23 cellular contexts compared by ENCODE assay signal in the genomic region with DNA sequence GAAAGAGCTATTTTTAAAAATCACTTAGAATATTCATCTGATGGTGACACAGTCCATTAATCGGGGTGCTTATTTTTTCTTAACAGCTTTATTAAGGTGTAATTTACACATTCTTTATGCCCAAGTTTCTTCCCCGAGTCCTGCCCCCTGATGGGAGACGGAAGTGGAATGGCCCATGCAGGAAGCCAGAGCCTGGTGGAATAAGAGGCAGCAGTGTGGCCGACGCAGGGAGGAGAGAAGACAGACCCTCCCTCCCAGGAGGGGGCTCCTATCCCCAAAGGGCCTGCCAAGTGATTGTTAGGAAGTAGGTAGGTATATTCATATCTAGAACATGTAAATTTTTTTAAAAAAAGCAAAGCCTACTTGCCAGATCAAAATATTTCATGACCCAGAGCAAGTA.
DNase-seq lines count a peak whose midpoint lies in the region; ATAC-seq and TF ChIP-seq lines count a peak whose summit lies in the region.
"Had no signal": no experiment of that assay in that cellular context is flagged by ENCODE, and none has a peak within 500 bp of the region (broad histone marks: within the 10 kb centered on the region; RNA-seq: fewer than 3 reads in every experiment).

No MANE protein-coding gene starts in this region.

- ATAC-seq in heart left ventricle = peak in 3 of 4 donors; percentile 34 to 54 (median 44)
- ATAC-seq in naive thymus-derived CD4-positive, alpha-beta T cell = no peak
- ATAC-seq in HG03097 (IDR thresholded peaks at IDR 0.05; ENCODE audit: low FRiP score, unreplicated experiment) = no peak
- ATAC-seq: activated CD4-positive, alpha-beta T cell treated with anti-CD3 and anti-CD28 coated beads for 36 hours; activated naive CD4-positive, alpha-beta T cell treated with anti-CD3 and anti-CD28 coated beads, Interleukin-2, amount 50 U/mL, for 72 hours; natural killer cell; pancreas; stimulated activated naive B cell treated with anti-CD40 and anti-IgM and Interleukin-4, amounts not matched to agents 10 μg/mL and 1 μg/mL and 100 μg/mL, for 72 hours had no signal

- peak overlapping the region in 1 of 12 donors; percentile 10 for H3K4me3 ChIP-seq in heart left ventricle
- peak overlapping the region; percentile 46 for H3K4me3 ChIP-seq in coronary artery
- no peak overlapping the region for H3K4me3 ChIP-seq in mesendoderm (ENCODE audit: low read length)
- no peak overlapping the region for H3K4me3 ChIP-seq in osteoblast (ENCODE audit: insufficient read depth, low read length)
- no peak overlapping the region for H3K4me3 ChIP-seq in naive thymus-derived CD4-positive, alpha-beta T cell (ENCODE audit: low read length)
- H3K4me3 ChIP-seq: breast epithelium, GM23248, pancreas, transverse colon had no signal

- H2BK5ac ChIP-seq in mesendoderm (ENCODE audit: low read length) = no peak overlapping the region

- H3K4me3 Mint-ChIP-seq in naive thymus-derived CD4-positive, alpha-beta T cell = no peak overlapping the region
- H3K4me3 Mint-ChIP-seq: activated CD4-positive, alpha-beta T cell treated with anti-CD3 and anti-CD28 coated beads for 36 hours; natural killer cell had no signal

- no peak for TF ChIP-seq POLR2A in heart left ventricle (IDR thresholded peaks at IDR 0.05)

- H3K9me3 Mint-ChIP-seq in naive thymus-derived CD4-positive, alpha-beta T cell = no peaks in the 10 kb centered on the region
- H3K9me3 Mint-ChIP-seq: natural killer cell had no signal

- H3K36me3 Mint-ChIP-seq in naive thymus-derived CD4-positive, alpha-beta T cell = peaks cover 2 to 21% (median 6%) of the 10 kb centered on the region in 5 donors
- H3K36me3 Mint-ChIP-seq: natural killer cell had no signal

- CTCF ChIA-PET in naive thymus-derived CD4-positive, alpha-beta T cell (lab: Charles Lee) = no interaction called here

- H2BK120ac ChIP-seq in mesendoderm (ENCODE audit: low read depth, low read length) = no peak overlapping the region

- WGBS in heart left ventricle, 4 donors = 35 to 44% (median 38%) methylated on average over 5 of the region's 5 CpGs
- no CpG with 5 or more reads among the region's 5 CpGs for whole genome bisulfite sequencing in mesendoderm (ENCODE audit: extremely low coverage, insufficient coverage, low lambda C conversion rate)

- H3K27ac ChIP-seq in heart left ventricle (peak overlapping the region in 7 of 12 donors; percentile 18 to 52 (median 33)), coronary artery (peak overlapping the region; percentile 45 to 55), mesendoderm (ENCODE audit: low read depth, low read length) (no peak overlapping the region), osteoblast (ENCODE audit: low read depth, low read length) (no peak overlapping the region)
- no peak overlapping the region for H3K27ac ChIP-seq in naive thymus-derived CD4-positive, alpha-beta T cell (ENCODE audit: low read depth, low read length)
- H3K27ac ChIP-seq: breast epithelium, C4-2B, GM23248, pancreas, transverse colon had no signal

- no peaks in the 10 kb centered on the region for H3K27me3 ChIP-seq in heart left ventricle
- H3K27me3 ChIP-seq in mesendoderm (ENCODE audit: insufficient read depth, low read length, poor library complexity) = no peaks in the 10 kb centered on the region
- no peaks in the 10 kb centered on the region for H3K27me3 ChIP-seq in osteoblast (ENCODE audit: insufficient read depth, low read length)
- H3K27me3 ChIP-seq in naive thymus-derived CD4-positive, alpha-beta T cell (ENCODE audit: control insufficient read depth in 2 of 2, insufficient read depth in 2 of 2, low read length in 2 of 2) = no peaks in the 10 kb centered on the region
- H3K27me3 ChIP-seq: breast epithelium, pancreas, transverse colon had no signal

- TF ChIP-seq CTCF in heart left ventricle (IDR thresholded peaks at IDR 0.05) (no peak), coronary artery (IDR thresholded peaks at IDR 0.05) (no peak), osteoblast (IDR thresholded peaks at IDR 0.05; ENCODE audit: extremely low read depth, low read depth, low read length) (no peak)

- H3K27ac Mint-ChIP-seq in naive thymus-derived CD4-positive, alpha-beta T cell = no peak overlapping the region
- H3K27ac Mint-ChIP-seq: activated CD4-positive, alpha-beta T cell treated with anti-CD3 and anti-CD28 coated beads for 36 hours; stimulated activated naive B cell treated with anti-CD40 and anti-IgM and Interleukin-4, amounts not matched to agents 10 μg/mL and 1 μg/mL and 100 μg/mL, for 72 hours had no signal

- H2BK15ac ChIP-seq in mesendoderm (replicated peaks; ENCODE audit: low read depth) = no peak overlapping the region

- H3K4me2 ChIP-seq in mesendoderm (ENCODE audit: low read length) (no peak overlapping the region), osteoblast (ENCODE audit: insufficient read depth, low read length) (no peak overlapping the region)

- H3K9me3 ChIP-seq in heart left ventricle = no peaks in the 10 kb centered on the region
- no peaks in the 10 kb centered on the region for H3K9me3 ChIP-seq in osteoblast (ENCODE audit: low read depth, low read length)
- H3K9me3 ChIP-seq in naive thymus-derived CD4-positive, alpha-beta T cell (ENCODE audit: control insufficient read depth in 2 of 3, low read length in 3 of 3) = no peaks in the 10 kb centered on the region
- H3K9me3 ChIP-seq: breast epithelium, pancreas, transverse colon had no signal

- H3K56ac ChIP-seq in mesendoderm (ENCODE audit: low read length) = no peak overlapping the region

- H2AFZ ChIP-seq in osteoblast (ENCODE audit: low read length) = no peak overlapping the region
- H2AFZ ChIP-seq: GM23248 had no signal

- no peak overlapping the region for H4K8ac ChIP-seq in mesendoderm (ENCODE audit: low read depth, low read length)

- H3K4ac ChIP-seq in mesendoderm (ENCODE audit: low read depth, low read length) = no peak overlapping the region

- H3K9ac ChIP-seq in mesendoderm (ENCODE audit: low read length) = no peak overlapping the region
- H3K9ac ChIP-seq: GM23248 had no signal

- no peak overlapping the region for H3K23ac ChIP-seq in mesendoderm (ENCODE audit: low read length)

- H3K79me1 ChIP-seq in mesendoderm (ENCODE audit: low read length) = peaks cover 13% of the 10 kb centered on the region

- POLR2A ChIA-PET in naive thymus-derived CD4-positive, alpha-beta T cell (lab: Charles Lee) = no interaction called here

- no peaks in the 10 kb centered on the region for H3K27me3 Mint-ChIP-seq in naive thymus-derived CD4-positive, alpha-beta T cell
- H3K27me3 Mint-ChIP-seq: activated CD4-positive, alpha-beta T cell treated with anti-CD3 and anti-CD28 coated beads for 36 hours; stimulated activated naive B cell treated with anti-CD40 and anti-IgM and Interleukin-4, amounts not matched to agents 10 μg/mL and 1 μg/mL and 100 μg/mL, for 72 hours had no signal

- H3K18ac ChIP-seq in mesendoderm (ENCODE audit: low read length) = peak overlapping the region; percentile 63

- DNase-seq in heart left ventricle (no peak), cardiac septum (ENCODE audit: low spot score) (no peak), coronary artery (ENCODE audit: low spot score) (peak; percentile 45), mesendoderm (peak; percentile 55), osteoblast (ENCODE audit: insufficient read length, low spot score, missing footprints) (no peak), SHP77 treated with DMSO at 0.1 percent for 48 hours (lab: John Stamatoyannopoulos, UW) (no peak)
- no peak for DNase-seq in naive thymus-derived CD4-positive, alpha-beta T cell
- DNase-seq: activated CD4-positive, alpha-beta T cell treated with anti-CD3 and anti-CD28 coated beads for 36 hours; DMS 273 treated with DMSO at 0.1 percent for 48 hours; GDM1; natural killer cell; NCI-H1417 treated with DMSO at 0.1 percent for 48 hours; NCI-H510A treated with DMSO at 0.1 percent for 48 hours; pancreas; RPMI8226; stimulated activated naive B cell treated with anti-CD40 and anti-IgM and Interleukin-4, amounts not matched to agents 10 μg/mL and 1 μg/mL and 100 μg/mL, for 72 hours; SW 1271; transverse colon had no signal

- peaks cover 42 to 88% (median 78%) of the 10 kb centered on the region in 7 donors for H3K4me1 Mint-ChIP-seq in naive thymus-derived CD4-positive, alpha-beta T cell

- intact Hi-C loops in heart left ventricle (cut with DNase I) (loop anchor here in 2 of 10 donors (5.0 to 10.0 kb wide), 2 partner anchors 162 to 174 kb away; partner anchors contain the start of gene FOXN3 (in 1 of the 2)), cardiac septum (cut with DNase I) (no loop called here)
- intact Hi-C loops in naive thymus-derived CD4-positive, alpha-beta T cell (cut with micrococcal nuclease) = loop anchor here in 1 of 2 donors (5.0 kb wide), 1 partner anchor 174 kb away; the partner anchor contains the start of gene FOXN3

- H3K36me3 ChIP-seq in heart left ventricle = peaks cover 0 to 5% (median 0%) of the 10 kb centered on the region in 9 donors
- no peaks in the 10 kb centered on the region for H3K36me3 ChIP-seq in mesendoderm (ENCODE audit: control insufficient read depth, insufficient read depth, low read length)
- no peaks in the 10 kb centered on the region for H3K36me3 ChIP-seq in osteoblast (ENCODE audit: insufficient read depth, low read length)
- H3K36me3 ChIP-seq in naive thymus-derived CD4-positive, alpha-beta T cell (ENCODE audit: control insufficient read depth in 2 of 3, insufficient read depth in 3 of 3, low read length in 3 of 3) = no peaks in the 10 kb centered on the region
- H3K36me3 ChIP-seq: breast epithelium, pancreas, transverse colon had no signal

- no peaks in the 10 kb centered on the region for H4K20me1 ChIP-seq in osteoblast (ENCODE audit: insufficient read depth, low read length)

- H3K4me1 ChIP-seq in heart left ventricle (peaks cover 8 to 51% (median 31%) of the 10 kb centered on the region in 12 donors), mesendoderm (ENCODE audit: control insufficient read depth, low read depth, low read length) (peaks cover 17% of the 10 kb centered on the region), osteoblast (ENCODE audit: insufficient read depth, low read length) (no peaks in the 10 kb centered on the region)
- H3K4me1 ChIP-seq in naive thymus-derived CD4-positive, alpha-beta T cell (ENCODE audit: control insufficient read depth in 2 of 2, insufficient read depth in 2 of 2, low read length in 2 of 2) = peaks cover 0 to 5% of the 10 kb centered on the region in 2 donors
- H3K4me1 ChIP-seq: breast epithelium, pancreas had no signal

- H3K79me2 ChIP-seq in mesendoderm (ENCODE audit: control insufficient read depth, insufficient read depth, low read length) = peaks cover 13% of the 10 kb centered on the region
- H3K79me2 ChIP-seq in osteoblast (ENCODE audit: insufficient read depth, low read length) = no peaks in the 10 kb centered on the region

- no peak overlapping the region for H4K5ac ChIP-seq in mesendoderm (ENCODE audit: low read length)

- no peak overlapping the region for H2AK5ac ChIP-seq in mesendoderm (ENCODE audit: low read length)

Comparison
In these comparisons a context has a peak if more than half of its experiments do, and no peak if none do; other contexts are left out.
1. ATAC-seq: peak in heart left ventricle (3 of 4); none in naive thymus-derived CD4-positive, alpha-beta T cell (single experiment) and HG03097 (single experiment).
2. DNase-seq: peak in coronary artery (single experiment) and mesendoderm (single experiment); none in heart left ventricle (0 of 5), cardiac septum (single experiment), osteoblast (single experiment), naive thymus-derived CD4-positive, alpha-beta T cell (0 of 9) and SHP77 treated with DMSO at 0.1 percent for 48 hours (single experiment).
3. H3K27ac ChIP-seq: peak in heart left ventricle (7 of 12) and coronary artery (2 of 2); none in mesendoderm (single experiment), osteoblast (single experiment) and naive thymus-derived CD4-positive, alpha-beta T cell (single experiment).